In genomic region chr20:61118429-61119224, GRCh38 we compare ENCODE assay signal across 19 cellular contexts.
DNase-seq lines count a peak whose midpoint lies in the region; ATAC-seq and TF ChIP-seq lines count a peak whose summit lies in the region.
"Had no signal": no experiment of that assay in that cellular context is flagged by ENCODE, and none has a peak within 500 bp of the region (broad histone marks: within the 10 kb centered on the region; RNA-seq: fewer than 3 reads in every experiment).

No MANE protein-coding gene starts in this region.

- no peak overlapping the region for H2BK120ac ChIP-seq in neuronal stem cell (ENCODE audit: low read depth, low read length)

- ATAC-seq in natural killer cell treated with Interleukin-12 subunit alpha and Interleukin-12 subunit beta and Interleukin-15 and Interleukin-18, amount 100 ng/mL, for 72 hours, result no peak

- H4K91ac ChIP-seq in neuronal stem cell (ENCODE audit: low read depth, low read length, poor library complexity), result no peak overlapping the region

- no CpG with 5 or more reads among the region's 14 CpGs for WGBS in neuronal stem cell (ENCODE audit: extremely low coverage in 2 of 2, insufficient read length in 2 of 2, insufficient replicate concordance in 1 of 2), 2 donors

- H3K4me2 ChIP-seq in neuronal stem cell (ENCODE audit: insufficient read depth, low read length, poor library complexity, severe bottlenecking), result no peak overlapping the region

- no peak overlapping the region for H4K8ac ChIP-seq in neuronal stem cell (ENCODE audit: low read depth, low read length)

- no peak overlapping the region for H3K9ac ChIP-seq in neuronal stem cell (ENCODE audit: low read depth, low read length, poor library complexity)

- H3K27ac Mint-ChIP-seq in natural killer cell treated with Interleukin-12 subunit alpha and Interleukin-12 subunit beta and Interleukin-15 and Interleukin-18, amount 100 ng/mL, for 72 hours, result no peak overlapping the region
- H3K27ac Mint-ChIP-seq: activated T-helper 2 cell treated with anti-CD3 and anti-CD28 coated beads, Interferon-gamma antibody, Interleukin-2, Interleukin-4, amounts not matched to agents 10 μg/mL and 5 μg/mL and 100 μg/mL, durations not matched to agents 14 hours and 24 hours and 36 hours had no signal

- no peak overlapping the region for H3K27ac ChIP-seq in neuronal stem cell (replicated peaks; ENCODE audit: low read length)
- H3K27ac ChIP-seq: left ventricle myocardium inferior, ovary, skin epidermis had no signal

- no peak overlapping the region for H2BK5ac ChIP-seq in neuronal stem cell (ENCODE audit: low read length)

- peak; percentile 51 for DNase-seq in AG10803 (ENCODE audit: low read depth)
- peak; percentile 84 for DNase-seq in HK-2 (ENCODE audit: unreplicated experiment)
- DNase-seq in astrocyte of the spinal cord (ENCODE audit: low read depth, low spot score), result peak; percentile 47
- no peak for DNase-seq in neuronal stem cell (ENCODE audit: low spot score)
- DNase-seq in NCI-H187 (lab: John Stamatoyannopoulos, UW), result no peak
- DNase-seq in DMS79 treated with DMSO at 0.1 percent for 48 hours (lab: John Stamatoyannopoulos, UW), result no peak
- no peak for DNase-seq in natural killer cell treated with Interleukin-12 subunit alpha and Interleukin-12 subunit beta and Interleukin-15 and Interleukin-18, amount 100 ng/mL, for 72 hours (ENCODE audit: low spot score)
- no peak for DNase-seq in stimulated activated naive CD4-positive, alpha-beta T cell treated with Interleukin-2 at 50 U/mL for 16 hours (lab: John Stamatoyannopoulos, UW)
- DNase-seq: activated CD4-positive, CD25-positive, alpha-beta regulatory T cell treated with anti-CD3 and anti-CD28 coated beads, Interleukin-2, amount 50 U/mL, for 72 hours; amygdala; left ventricle myocardium inferior; NCI-H526 treated with DMSO at 0.1 percent for 48 hours; ovary; SIG-M5; stimulated activated CD4-positive, alpha-beta T cell treated with anti-CD3 and anti-CD28 coated beads, Interleukin-4, amount 100 ng/mL, for 4 hours; stimulated activated CD8-positive, alpha-beta memory T cell treated with anti-CD3 and anti-CD28 coated beads, Interleukin-4, amount 100 ng/mL, for 48 hours; T-helper 2 cell had no signal

- H2AK5ac ChIP-seq in neuronal stem cell (ENCODE audit: low read depth, low read length), result no peak overlapping the region

- no peak overlapping the region for H3K4ac ChIP-seq in neuronal stem cell (ENCODE audit: low read length)

- peaks cover 0 to 2% (median under 1%) of the 10 kb centered on the region in 3 experiments for H3K27me3 ChIP-seq in neuronal stem cell (ENCODE audit: control insufficient read depth in 3 of 3, insufficient read depth in 3 of 3, low read depth in 1 of 3, low read length in 3 of 3)
- H3K27me3 ChIP-seq: ovary had no signal

- peak overlapping the region; percentile 11 for H3K18ac ChIP-seq in neuronal stem cell (ENCODE audit: low read length)

- H2BK15ac ChIP-seq in neuronal stem cell (ENCODE audit: low read length), result no peak overlapping the region

- no peaks in the 10 kb centered on the region for H3K36me3 ChIP-seq in neuronal stem cell (replicated peaks in 1 of 2; ENCODE audit: control insufficient read depth in 2 of 2, insufficient read depth in 2 of 2, low read length in 2 of 2)
- H3K36me3 ChIP-seq: left ventricle myocardium inferior, ovary had no signal

- peaks cover 6 to 11% of the 10 kb centered on the region in 2 donors for H3K4me1 Mint-ChIP-seq in natural killer cell treated with Interleukin-12 subunit alpha and Interleukin-12 subunit beta and Interleukin-15 and Interleukin-18, amount 100 ng/mL, for 72 hours (ENCODE audit: low read depth in 2 of 2)

- H3K36me3 Mint-ChIP-seq in natural killer cell treated with Interleukin-12 subunit alpha and Interleukin-12 subunit beta and Interleukin-15 and Interleukin-18, amount 100 ng/mL, for 72 hours, result no peaks in the 10 kb centered on the region

- H3K23ac ChIP-seq in neuronal stem cell (ENCODE audit: low read depth, low read length, poor library complexity), result no peak overlapping the region

- in situ Hi-C loops in astrocyte of the spinal cord (cut with HindIII; ENCODE audit: low sequenced_read_pairs), result no loop called here

- peaks cover 7 to 17% of the 10 kb centered on the region in 2 donors for H3K27me3 Mint-ChIP-seq in natural killer cell treated with Interleukin-12 subunit alpha and Interleukin-12 subunit beta and Interleukin-15 and Interleukin-18, amount 100 ng/mL, for 72 hours

- H3K4me3 ChIP-seq in AG10803 (ENCODE audit: low read length), result no peak overlapping the region
- H3K4me3 ChIP-seq in astrocyte of the spinal cord (ENCODE audit: low read depth, low read length), result no peak overlapping the region
- no peak overlapping the region for H3K4me3 ChIP-seq in neuronal stem cell (ENCODE audit: low read length in 2 of 2)
- H3K4me3 ChIP-seq: left ventricle myocardium inferior, ovary, skin epidermis had no signal

- no peak overlapping the region for H2BK12ac ChIP-seq in neuronal stem cell (ENCODE audit: low read length)

- H3K4me3 Mint-ChIP-seq in natural killer cell treated with Interleukin-12 subunit alpha and Interleukin-12 subunit beta and Interleukin-15 and Interleukin-18, amount 100 ng/mL, for 72 hours, result no peak overlapping the region

- H3K4me1 ChIP-seq in neuronal stem cell (ENCODE audit: control insufficient read depth in 2 of 2, insufficient read depth in 1 of 2, low read depth in 1 of 2, low read length in 2 of 2), result peaks cover 0 to 3% of the 10 kb centered on the region in 2 donors

- H3K79me1 ChIP-seq in neuronal stem cell (ENCODE audit: low read depth, low read length), result no peaks in the 10 kb centered on the region

- TF ChIP-seq CTCF in AG10803 (conservative IDR thresholded peaks at IDR 0.05; ENCODE audit: low read length) (no peak), astrocyte of the spinal cord (IDR thresholded peaks at IDR 0.05; ENCODE audit: low read depth, low read length) (no peak)

- no peak overlapping the region for H2AFZ ChIP-seq in neuronal stem cell (ENCODE audit: low read length)

- no peaks in the 10 kb centered on the region for H3K9me3 Mint-ChIP-seq in natural killer cell treated with Interleukin-12 subunit alpha and Interleukin-12 subunit beta and Interleukin-15 and Interleukin-18, amount 100 ng/mL, for 72 hours
- H3K9me3 Mint-ChIP-seq: activated T-helper 2 cell treated with anti-CD3 and anti-CD28 coated beads, Interferon-gamma antibody, Interleukin-2, Interleukin-4, amounts not matched to agents 10 μg/mL and 5 μg/mL and 100 μg/mL, durations not matched to agents 14 hours and 24 hours and 36 hours had no signal

- no peaks in the 10 kb centered on the region for H3K9me3 ChIP-seq in neuronal stem cell (replicated peaks in 1 of 2; ENCODE audit: control insufficient read depth in 2 of 2, insufficient read depth in 1 of 2, low read depth in 1 of 2, low read length in 2 of 2)
- H3K9me3 ChIP-seq: ovary had no signal

- no peak overlapping the region for H3K14ac ChIP-seq in neuronal stem cell (ENCODE audit: low read length)

Comparison
In these comparisons a context has a peak if more than half of its experiments do, and no peak if none do; other contexts are left out.
1. DNase-seq: peak in AG10803 (single experiment), HK-2 (single experiment) and astrocyte of the spinal cord (single experiment); none in neuronal stem cell (single experiment), NCI-H187 (0 of 2), DMS79 treated with DMSO at 0.1 percent for 48 hours (single experiment), natural killer cell treated with Interleukin-12 subunit alpha and Interleukin-12 subunit beta and Interleukin-15 and Interleukin-18, amount 100 ng/mL, for 72 hours (single experiment) and stimulated activated naive CD4-positive, alpha-beta T cell treated with Interleukin-2 at 50 U/mL for 16 hours (single experiment).